Comparison of ENCODE assay signal across 20 cellular contexts in the genomic region with DNA sequence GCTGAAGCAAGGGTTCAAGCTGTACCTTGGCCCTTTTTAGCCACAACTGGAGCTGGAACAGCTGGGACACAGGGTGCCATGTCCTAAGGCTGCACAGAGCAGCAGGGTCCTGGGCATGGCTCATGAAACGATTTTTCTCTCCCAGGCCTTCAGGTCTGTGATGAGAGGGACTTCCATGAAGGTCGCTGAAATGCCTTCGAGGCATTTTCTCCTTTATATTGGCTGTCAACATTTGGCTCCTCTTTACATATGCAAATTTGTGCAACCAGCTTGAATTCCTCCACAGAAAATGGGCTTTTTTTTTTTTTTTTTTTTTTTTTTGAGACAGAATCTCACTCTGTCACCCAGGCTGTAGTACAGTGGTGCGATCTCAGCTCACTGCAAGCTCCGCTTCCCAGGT.
A peak's percentile ranks its signal among the peaks of the same experiment; 100 is the strongest.
DNase-seq lines count a peak whose midpoint lies in the region; ATAC-seq and TF ChIP-seq lines count a peak whose summit lies in the region.
"Had no signal": no experiment of that assay in that cellular context is flagged by ENCODE, and none has a peak within 500 bp of the region (broad histone marks: within the 10 kb centered on the region; RNA-seq: fewer than 3 reads in every experiment).

No MANE protein-coding gene starts in this region.

- peak; percentile 6 to 15 for DNase-seq in NCI-H526 (lab: John Stamatoyannopoulos, UW)
- no peak for DNase-seq in NCI-H526 treated with DMSO at 0.1 percent for 48 hours (lab: John Stamatoyannopoulos, UW)
- DNase-seq in HAP-1 (ENCODE audit: low spot score in 2 of 2), result peak; percentile 64 to 71
- no peak for DNase-seq in WTC11 (ENCODE audit: low spot score)
- no peak for DNase-seq in anterior cingulate cortex (lab: John Stamatoyannopoulos, UW)
- DNase-seq in upper lobe of right lung, result no peak
- DNase-seq: AML-193; Caco-2; Calu3; CD4-positive, alpha-beta T cell; CD8-positive, alpha-beta T cell; DMS79 treated with DMSO at 0.1 percent for 48 hours; GDM1 had no signal

- peak; percentile 64 for ATAC-seq in WTC11
- ATAC-seq in upper lobe of right lung, result no peak
- ATAC-seq in HG02938 (IDR thresholded peaks at IDR 0.05; ENCODE audit: unreplicated experiment), result no peak
- ATAC-seq: A549; CD8-positive, alpha-beta T cell; GM12878 had no signal

- peaks cover 18% of the 10 kb centered on the region for H3K9me3 Mint-ChIP-seq in WTC11
- H3K9me3 Mint-ChIP-seq: CD8-positive, alpha-beta T cell had no signal

- H3K4me1 ChIP-seq in HAP-1 (peaks cover 7% of the 10 kb centered on the region; the same call in 1 of the 2 replicates), upper lobe of right lung (no peaks in the 10 kb centered on the region)
- H3K4me1 ChIP-seq: A549; BLaER1 treated with 17β-estradiol and CSF1 and Interleukin-3, amounts not matched to agents 10 nM and 100 nM; Caco-2 had no signal

- no peaks in the 10 kb centered on the region for H3K9me3 ChIP-seq in HAP-1
- no peaks in the 10 kb centered on the region for H3K9me3 ChIP-seq in upper lobe of right lung
- H3K9me3 ChIP-seq: A549, Caco-2 had no signal

- POLR2A ChIA-PET in WTC11 (lab: Charles Lee), result no interaction called here

- no peak overlapping the region for H3K4me3 Mint-ChIP-seq in WTC11
- H3K4me3 Mint-ChIP-seq: B cell; CD4-positive, alpha-beta T cell; CD8-positive, alpha-beta T cell had no signal

- peaks cover 3% of the 10 kb centered on the region; the same call in 1 of the 2 replicates for H3K27me3 Mint-ChIP-seq in WTC11 (ENCODE audit: low read depth)
- H3K27me3 Mint-ChIP-seq: B cell; CD4-positive, alpha-beta T cell had no signal

- TF ChIP-seq CTCF in WTC11 (IDR thresholded peaks at IDR 0.05) (no peak), upper lobe of right lung (IDR thresholded peaks at IDR 0.05) (no peak)

- no peak overlapping the region for H3K27ac Mint-ChIP-seq in WTC11
- H3K27ac Mint-ChIP-seq: B cell; CD4-positive, alpha-beta T cell; CD8-positive, alpha-beta T cell had no signal

- H3K4me1 Mint-ChIP-seq in WTC11, result peaks cover 14% of the 10 kb centered on the region
- H3K4me1 Mint-ChIP-seq: B cell had no signal

- no peak overlapping the region for H3K27ac ChIP-seq in upper lobe of right lung
- H3K27ac ChIP-seq: 22Rv1; A549; BLaER1 treated with 17β-estradiol and CSF1 and Interleukin-3, amounts not matched to agents 10 nM and 100 nM; C4-2B had no signal

- peaks cover 34% of the 10 kb centered on the region for H3K36me3 Mint-ChIP-seq in WTC11
- H3K36me3 Mint-ChIP-seq: CD8-positive, alpha-beta T cell had no signal

- H3K27me3 ChIP-seq in HAP-1 (ENCODE audit: low read depth), result no peaks in the 10 kb centered on the region
- no peaks in the 10 kb centered on the region for H3K27me3 ChIP-seq in upper lobe of right lung

- in situ Hi-C loops in HAP-1 (cut with MboI; ENCODE audit: low sequenced_read_pairs), result no loop called here

- H3K4me3 ChIP-seq in HAP-1 (no peak overlapping the region), upper lobe of right lung (no peak overlapping the region)
- H3K4me3 ChIP-seq: A549; BLaER1 treated with 17β-estradiol and CSF1 and Interleukin-3, amounts not matched to agents 10 nM and 100 nM; GM12878 had no signal

- H3K36me3 ChIP-seq in HAP-1 (replicated peaks) (no peaks in the 10 kb centered on the region), upper lobe of right lung (no peaks in the 10 kb centered on the region)
- H3K36me3 ChIP-seq: BLaER1 treated with 17β-estradiol and CSF1 and Interleukin-3, amounts not matched to agents 10 nM and 100 nM had no signal

- intact Hi-C loops in upper lobe of right lung (cut with DNase I), result no loop called here

- CTCF ChIA-PET in WTC11 (lab: Charles Lee), result no interaction called here

TF ChIP-seq in WTC11, 78 proteins besides CTCF, POLR2A, EP300 and RAD21 (continues in another document):
- TF ChIP-seq GABPB1 (CRISPR knock-in tag; IDR thresholded peaks at IDR 0.05) (no peak), PREB (CRISPR knock-in tag; IDR thresholded peaks at IDR 0.05; ENCODE audit: borderline replicate concordance) (no peak), SP1 (CRISPR knock-in tag; conservative IDR thresholded peaks at IDR 0.05) (no peak), ATF1 (CRISPR knock-in tag; IDR thresholded peaks at IDR 0.05) (no peak), GRHL2 (CRISPR knock-in tag; IDR thresholded peaks at IDR 0.05; ENCODE audit: insufficient replicate concordance, severe bottlenecking) (no peak), ZNF121 (CRISPR knock-in tag; IDR thresholded peaks at IDR 0.05) (no peak), ZNF512 (CRISPR knock-in tag; IDR thresholded peaks at IDR 0.05; ENCODE audit: borderline replicate concordance) (no peak), ZNF416 (CRISPR knock-in tag; IDR thresholded peaks at IDR 0.05) (no peak), ZNF138 (CRISPR knock-in tag; conservative IDR thresholded peaks at IDR 0.05) (no peak), CDX4 (CRISPR knock-in tag; IDR thresholded peaks at IDR 0.05; ENCODE audit: borderline replicate concordance) (no peak), ZNF317 (CRISPR knock-in tag; IDR thresholded peaks at IDR 0.05; ENCODE audit: borderline replicate concordance, low read depth) (no peak), ZNF232 (CRISPR knock-in tag; IDR thresholded peaks at IDR 0.05) (no peak)
- TF ChIP-seq, protein P1, sequence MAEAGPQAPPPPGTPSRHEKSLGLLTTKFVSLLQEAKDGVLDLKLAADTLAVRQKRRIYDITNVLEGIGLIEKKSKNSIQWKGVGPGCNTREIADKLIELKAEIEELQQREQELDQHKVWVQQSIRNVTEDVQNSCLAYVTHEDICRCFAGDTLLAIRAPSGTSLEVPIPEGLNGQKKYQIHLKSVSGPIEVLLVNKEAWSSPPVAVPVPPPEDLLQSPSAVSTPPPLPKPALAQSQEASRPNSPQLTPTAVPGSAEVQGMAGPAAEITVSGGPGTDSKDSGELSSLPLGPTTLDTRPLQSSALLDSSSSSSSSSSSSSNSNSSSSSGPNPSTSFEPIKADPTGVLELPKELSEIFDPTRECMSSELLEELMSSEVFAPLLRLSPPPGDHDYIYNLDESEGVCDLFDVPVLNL (CRISPR knock-in tag; IDR thresholded peaks at IDR 0.05; ENCODE audit: borderline replicate concordance, low read depth), result no peak
- TF ChIP-seq, protein P2, sequence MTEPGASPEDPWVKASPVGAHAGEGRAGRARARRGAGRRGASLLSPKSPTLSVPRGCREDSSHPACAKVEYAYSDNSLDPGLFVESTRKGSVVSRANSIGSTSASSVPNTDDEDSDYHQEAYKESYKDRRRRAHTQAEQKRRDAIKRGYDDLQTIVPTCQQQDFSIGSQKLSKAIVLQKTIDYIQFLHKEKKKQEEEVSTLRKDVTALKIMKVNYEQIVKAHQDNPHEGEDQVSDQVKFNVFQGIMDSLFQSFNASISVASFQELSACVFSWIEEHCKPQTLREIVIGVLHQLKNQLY (CRISPR knock-in tag; IDR thresholded peaks at IDR 0.05), result no peak

Comparison
In these comparisons a context has a peak if more than half of its experiments do, and no peak if none do; other contexts are left out.
1. DNase-seq: peak in NCI-H526 (2 of 2) and HAP-1 (2 of 2); none in NCI-H526 treated with DMSO at 0.1 percent for 48 hours (single experiment), WTC11 (single experiment), anterior cingulate cortex (0 of 58) and upper lobe of right lung (single experiment).